In the genomic region with DNA sequence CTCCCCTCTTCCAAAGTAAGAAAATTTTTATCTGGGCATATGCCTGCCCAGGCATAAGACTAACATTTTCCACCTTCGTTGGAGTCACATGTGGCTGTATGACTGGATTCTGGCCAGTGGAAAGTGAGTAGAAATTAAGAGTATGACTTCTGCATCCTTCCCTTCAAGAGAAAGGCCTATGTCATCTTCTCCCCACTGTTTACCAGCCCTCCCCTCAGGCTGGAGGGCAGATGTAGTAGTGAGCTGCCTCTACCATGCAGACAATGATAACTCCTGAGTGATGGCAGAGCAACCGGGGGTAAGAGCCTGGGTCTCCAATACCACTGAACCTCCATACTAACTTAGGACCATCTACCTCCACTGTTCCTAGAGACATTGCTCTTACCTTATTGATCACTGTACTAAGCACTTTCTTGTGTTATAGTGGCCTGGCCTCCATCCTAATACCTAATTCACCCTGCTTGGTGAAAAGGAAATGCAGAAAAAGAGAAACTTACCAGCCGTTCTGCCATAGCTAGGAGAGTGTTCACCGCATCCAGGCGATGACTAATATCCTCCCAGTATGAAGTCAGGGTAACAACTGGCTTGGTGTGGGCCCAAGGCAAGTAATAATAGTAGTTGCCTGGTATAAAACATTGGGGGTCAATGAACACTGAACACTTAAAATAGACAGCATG, we compare ENCODE assay signal across 9 cellular contexts.
DNase-seq lines count a peak whose midpoint lies in the region; ATAC-seq, FAIRE-seq and TF ChIP-seq lines count a peak whose summit lies in the region.
"Had no signal": no experiment of that assay in that cellular context is flagged by ENCODE, and none has a peak within 500 bp of the region (broad histone marks: within the 10 kb centered on the region; RNA-seq: fewer than 3 reads in every experiment).

No MANE protein-coding gene starts in this region.

- peak overlapping the region; percentile 65 for H3K4me2 ChIP-seq in endothelial cell of umbilical vein (ENCODE audit: insufficient read depth, low read length)

- peak overlapping the region; percentile 73 for H3K27ac ChIP-seq in endothelial cell of umbilical vein (ENCODE audit: insufficient read depth, low read depth, low read length)

- no peak for TF ChIP-seq CTCF in endothelial cell of umbilical vein (IDR thresholded peaks at IDR 0.05; ENCODE audit: extremely low read depth in 1 of 2, insufficient read depth in 1 of 2, low read depth in 1 of 2, low read length in 2 of 2)

- H3K36me3 ChIP-seq in endothelial cell of umbilical vein (ENCODE audit: control insufficient read depth in 2 of 2, extremely low read depth in 1 of 2, insufficient read depth in 2 of 2, low read length in 2 of 2): peaks cover 31 to 37% of the 10 kb centered on the region in 2 experiments

- no peak for ATAC-seq in HG03469 (IDR thresholded peaks at IDR 0.05; ENCODE audit: unreplicated experiment)
- no peak for ATAC-seq in GM19467 (IDR thresholded peaks at IDR 0.05; ENCODE audit: unreplicated experiment)

- peaks cover 10% of the 10 kb centered on the region for H3K79me2 ChIP-seq in endothelial cell of umbilical vein (ENCODE audit: control insufficient read depth, insufficient read depth, low read length)

- H2AFZ ChIP-seq in endothelial cell of umbilical vein (ENCODE audit: low read depth, low read length): no peak overlapping the region

- dilution Hi-C loops in endothelial cell of umbilical vein (cut with MboI; ENCODE audit: extremely low pct_ligation_motif_present, low sequenced_read_pairs): no loop called here

- DNase-seq in H4 (ENCODE audit: low spot score) (peak; percentile 60), endothelial cell of umbilical vein (ENCODE audit: low read depth, low spot score) (peak; percentile 83), cerebellum (ENCODE audit: low spot score) (no peak), 8988T (no peak)
- DNase-seq in activated CD4-positive, alpha-beta T cell treated with anti-CD3 and anti-CD28 coated beads for 48 hours: peak; percentile 72
- peak; percentile 68 for DNase-seq in stimulated activated CD4-positive, alpha-beta T cell treated with anti-CD3 and anti-CD28 coated beads, Interleukin-4, amount 100 ng/mL, for 24 hours

- H3K9ac ChIP-seq in endothelial cell of umbilical vein (replicated peaks; ENCODE audit: extremely low read depth, insufficient read depth, low read length): peak overlapping the region; percentile 65

- H4K20me1 ChIP-seq in endothelial cell of umbilical vein (replicated peaks; ENCODE audit: control insufficient read depth, extremely low read depth, insufficient read depth, low read length): no peaks in the 10 kb centered on the region

- BruUV-seq in endothelial cell of umbilical vein (replicated peaks; lab: Mats Ljungman, UMichigan): TSS peak; percentile 31

- FAIRE-seq in endothelial cell of umbilical vein (lab: Jason Lieb, UNC): peak; percentile 81
- FAIRE-seq: endometrium had no signal

- no peak overlapping the region for H3K4me3 ChIP-seq in endothelial cell of umbilical vein (replicated peaks in 1 of 3; ENCODE audit: insufficient read depth in 1 of 3, low read depth in 1 of 3, low read length in 3 of 3)

- TF ChIP-seq POLR2A in endothelial cell of umbilical vein (IDR thresholded peaks at IDR 0.05; ENCODE audit: low read depth, low read length): no peak

- intact Hi-C loops in endothelial cell of umbilical vein (cut with micrococcal nuclease): no loop called here

- H3K27me3 ChIP-seq in endothelial cell of umbilical vein (ENCODE audit: control insufficient read depth in 2 of 2, insufficient read depth in 2 of 2, low read length in 2 of 2): no peaks in the 10 kb centered on the region

- CTCF ChIA-PET in endothelial cell of umbilical vein (lab: Charles Lee): interaction anchor here (0.6 to 7.5 kb wide), 12 partner anchors 11 to 132 kb away, joined by 3 to 451 read pairs (median 4); partner anchors contain the start of gene MYOF

- H3K4me1 ChIP-seq in endothelial cell of umbilical vein (ENCODE audit: control insufficient read depth, extremely low read depth, insufficient read depth, low read length): peaks cover 53% of the 10 kb centered on the region

- no peaks in the 10 kb centered on the region for H3K9me1 ChIP-seq in endothelial cell of umbilical vein (replicated peaks; ENCODE audit: control insufficient read depth, extremely low read depth, insufficient read depth, low read length)

- no peaks in the 10 kb centered on the region for H3K9me3 ChIP-seq in endothelial cell of umbilical vein (replicated peaks; ENCODE audit: control insufficient read depth, insufficient read depth, low read length)

- POLR2A ChIA-PET in endothelial cell of umbilical vein (lab: Charles Lee): interaction anchor here (0.9 to 1.5 kb wide), 3 partner anchors 92 to 101 kb away, joined by 3 read pairs; no protein-coding TSS in a partner anchor

TF ChIP-seq in endothelial cell of umbilical vein, 7 proteins besides CTCF, POLR2A, EP300 and RAD21:
- peak; percentile 59 for TF ChIP-seq POLR2AphosphoS5 (IDR thresholded peaks at IDR 0.05; ENCODE audit: insufficient read depth, low read depth, low read length)
- TF ChIP-seq JUN (IDR thresholded peaks at IDR 0.05; ENCODE audit: borderline replicate concordance, insufficient read depth, insufficient read length, low read depth): peak; percentile 81
- no peak for TF ChIP-seq EZH2 (IDR thresholded peaks at IDR 0.05; ENCODE audit: borderline replicate concordance, low read depth, low read length, severe bottlenecking)
- no peak for TF ChIP-seq MYC (IDR thresholded peaks at IDR 0.05; ENCODE audit: low read depth, low read length)
- TF ChIP-seq FOS (IDR thresholded peaks at IDR 0.05; ENCODE audit: borderline replicate concordance, insufficient read depth, low read length): peak; percentile 90
- TF ChIP-seq MAX (IDR thresholded peaks at IDR 0.05; ENCODE audit: insufficient read depth, insufficient read length): no peak

Comparison
In these comparisons a context has a peak if more than half of its experiments do, and no peak if none do; other contexts are left out.
1. DNase-seq: peak in H4 (single experiment), activated CD4-positive, alpha-beta T cell treated with anti-CD3 and anti-CD28 coated beads for 48 hours (single experiment), endothelial cell of umbilical vein (single experiment) and stimulated activated CD4-positive, alpha-beta T cell treated with anti-CD3 and anti-CD28 coated beads, Interleukin-4, amount 100 ng/mL, for 24 hours (single experiment); none in cerebellum (single experiment) and 8988T (single experiment).